ENCODE assay signal across 8 cellular contexts in genomic region chr15:73700041-73700842, GRCh38. TPM values are rescaled to one million over a fixed set of nuclear protein-coding genes. Genes with fewer than 3 reads are reported as not detected.
DNase-seq lines count a peak whose midpoint lies in the region; TF ChIP-seq lines count a peak whose summit lies in the region.

No MANE protein-coding gene starts in this region.

- no peaks in the 10 kb centered on the region for H3K9me3 Mint-ChIP-seq in neural progenitor cell

- H3K79me2 ChIP-seq in KMS-11 (ENCODE audit: insufficient read depth, low read depth) (no peaks in the 10 kb centered on the region), neural progenitor cell (ENCODE audit: low read depth) (peaks cover 60% of the 10 kb centered on the region)

- H3K36me3 Mint-ChIP-seq in neural progenitor cell, result peaks cover 6% of the 10 kb centered on the region

- H3K27ac Mint-ChIP-seq in neural progenitor cell, result peak overlapping the region; percentile 76

- H3K27me3 Mint-ChIP-seq in neural progenitor cell (ENCODE audit: insufficient read depth, low read depth), result peaks cover 10% of the 10 kb centered on the region

- H3K4me1 Mint-ChIP-seq in neural progenitor cell, result peaks cover 36% of the 10 kb centered on the region

- H3K36me3 ChIP-seq in KMS-11 (ENCODE audit: insufficient read depth) (no peaks in the 10 kb centered on the region), neural progenitor cell (no peaks in the 10 kb centered on the region), stomach (peaks cover 6 to 55% (median 50%) of the 10 kb centered on the region in 4 donors)

- peak; percentile 8 for DNase-seq in DMS153 treated with DMSO at 0.1 percent for 48 hours (lab: John Stamatoyannopoulos, UW; ENCODE audit: unreplicated experiment)
- DNase-seq in RKO (ENCODE audit: low spot score), result peak; percentile 82
- DNase-seq in activated T-cell treated with anti-CD3 and anti-CD28 coated beads, Interleukin-2, amount 50 U/mL, for 48 hours, result peak; percentile 77 to 80
- DNase-seq in fibroblast of peridontal ligament (ENCODE audit: extremely low read depth), result peak; percentile 83
- peak; percentile 89 for DNase-seq in neural progenitor cell (ENCODE audit: low spot score)
- peak; percentile 85 for DNase-seq in stomach
- DNase-seq in OCI-M2 (lab: John Stamatoyannopoulos, UW; ENCODE audit: unreplicated experiment), result no peak

- H3K4me1 ChIP-seq in KMS-11 (ENCODE audit: low read depth, poor library complexity, severe bottlenecking) (no peaks in the 10 kb centered on the region), neural progenitor cell (peaks cover 6% of the 10 kb centered on the region), stomach (peaks cover 15 to 29% (median 21%) of the 10 kb centered on the region in 4 donors)

- TF ChIP-seq CTCF in KMS-11 (conservative IDR thresholded peaks at IDR 0.05; ENCODE audit: low read depth, low read length), result peak; percentile 89
- TF ChIP-seq CTCF in neural progenitor cell (IDR thresholded peaks at IDR 0.05), result peak; percentile 99
- TF ChIP-seq CTCF in stomach (IDR thresholded peaks at IDR 0.05), result peak in 5 of 7 experiments; percentile 73 to 91 (median 90)

- H3K27ac ChIP-seq in KMS-11 (no peak overlapping the region), neural progenitor cell (no peak overlapping the region), stomach (no peak overlapping the region)

- H4K20me1 ChIP-seq in KMS-11 (ENCODE audit: insufficient read depth) (no peaks in the 10 kb centered on the region), neural progenitor cell (ENCODE audit: low read depth) (peaks cover 91% of the 10 kb centered on the region)

- intact Hi-C loops in stomach (cut with DNase I; ENCODE audit: low total_unique reads), result loop anchor here (10.0 kb wide), 1 partner anchor 65 kb away; the partner anchor contains the start of gene NPTN

- H3K9me3 ChIP-seq in neural progenitor cell (ENCODE audit: low read depth) (no peaks in the 10 kb centered on the region), stomach (no peaks in the 10 kb centered on the region)

- 30 to 34% (median 32%) methylated on average over 12 to 13 of the region's 13 CpGs for WGBS in stomach, 5 donors

- H3K4me3 ChIP-seq in KMS-11 (IDR thresholded peaks at IDR 0.05; ENCODE audit: insufficient read depth, low read depth, low read length) (no peak overlapping the region), neural progenitor cell (no peak overlapping the region), stomach (no peak overlapping the region)

- H3K27me3 ChIP-seq in KMS-11 (ENCODE audit: insufficient read depth, low read depth), result no peaks in the 10 kb centered on the region
- H3K27me3 ChIP-seq in neural progenitor cell, result no peaks in the 10 kb centered on the region
- no peaks in the 10 kb centered on the region for H3K27me3 ChIP-seq in stomach

- H3F3A ChIP-seq in neural progenitor cell (ENCODE audit: low read depth), result peaks cover 12% of the 10 kb centered on the region

- no peak overlapping the region for H3K4me2 ChIP-seq in KMS-11
- H3K4me2 ChIP-seq in neural progenitor cell, result no peak overlapping the region

- no peak for TF ChIP-seq POLR2A in stomach (IDR thresholded peaks at IDR 0.05)

- H3K4me3 Mint-ChIP-seq in neural progenitor cell, result no peak overlapping the region

- TF ChIP-seq EP300 in stomach (IDR thresholded peaks at IDR 0.05), result no peak

- H2AFZ ChIP-seq in KMS-11 (ENCODE audit: low read depth) (no peak overlapping the region), neural progenitor cell (replicated peaks) (no peak overlapping the region)

- H3K9ac ChIP-seq in KMS-11, result no peak overlapping the region
- H3K9ac ChIP-seq in neural progenitor cell, result no peak overlapping the region

RNA-seq across cellular contexts. Expression of gene CD276, which starts 16.1 kb away (rescaled TPM):
- total RNA-seq in neural progenitor cell (ENCODE audit: low replicate concordance) (62.2 and 147 TPM in 2 replicates), stomach (100 to 1,000 TPM in 1 of 5 donors, 10 to 100 TPM in 4; 24.4 to 185 (median 34.4) TPM)
- 10 to 100 TPM; 10.4 to 33.9 (median 19.3) TPM for polyA plus RNA-seq in stomach

RNA-seq across cellular contexts. Expression of gene INSYN1, which starts 52.9 kb away (rescaled TPM):
- 0.17 and 1.1 TPM in 2 replicates for total RNA-seq in neural progenitor cell (ENCODE audit: low replicate concordance)
- total RNA-seq in stomach, result 10 to 100 TPM in 2 of 5 donors, 1 to 10 TPM in 2, under 1 TPM in 1; 0.14 to 39.7 (median 9.3) TPM
- 10 to 100 TPM in 1 of 3 donors, 1 to 10 TPM in 2; 2.0 to 11.3 (median 5.6) TPM for polyA plus RNA-seq in stomach
